12 cellular contexts compared by ENCODE assay signal in genomic region chr3:127064391-127065137, GRCh38.
DNase-seq lines count a peak whose midpoint lies in the region; ATAC-seq and TF ChIP-seq lines count a peak whose summit lies in the region.
"Had no signal": no experiment of that assay in that cellular context is flagged by ENCODE, and none has a peak within 500 bp of the region (broad histone marks: within the 10 kb centered on the region; RNA-seq: fewer than 3 reads in every experiment).

No MANE protein-coding gene starts in this region.

- no peak overlapping the region for H3K27ac ChIP-seq in foreskin keratinocyte
- H3K27ac ChIP-seq: PC-9 had no signal

- TF ChIP-seq CTCF in foreskin keratinocyte (conservative IDR thresholded peaks at IDR 0.05): no peak

- H3K4me3 Mint-ChIP-seq in activated T-helper 17 cell treated with anti-CD3 and anti-CD28 coated beads, Interleukin-2, amount 50 U/mL, for 72 hours: no peak overlapping the region
- H3K4me3 Mint-ChIP-seq: stimulated activated memory B cell treated with anti-CD40 and anti-IgM and Interleukin-4, amounts not matched to agents 10 μg/mL and 1 μg/mL and 100 μg/mL, for 72 hours had no signal

- H3K9me3 Mint-ChIP-seq in activated T-helper 17 cell treated with anti-CD3 and anti-CD28 coated beads, Interleukin-2, amount 50 U/mL, for 72 hours: no peaks in the 10 kb centered on the region
- H3K9me3 Mint-ChIP-seq: stimulated activated memory B cell treated with anti-CD40 and anti-IgM and Interleukin-4, amounts not matched to agents 10 μg/mL and 1 μg/mL and 100 μg/mL, for 72 hours had no signal

- no peaks in the 10 kb centered on the region for H3K4me1 ChIP-seq in foreskin keratinocyte

- ATAC-seq in activated T-helper 17 cell treated with anti-CD3 and anti-CD28 coated beads, Interleukin-2, amount 50 U/mL, for 72 hours (replicated peaks): peak; percentile 62
- ATAC-seq in foreskin keratinocyte (peak; percentile 62), GM18498 (IDR thresholded peaks at IDR 0.05; ENCODE audit: unreplicated experiment) (no peak), GM18511 (IDR thresholded peaks at IDR 0.05; ENCODE audit: unreplicated experiment) (no peak)
- ATAC-seq: stimulated activated memory B cell treated with anti-CD40 and anti-IgM and Interleukin-4, amounts not matched to agents 10 μg/mL and 1 μg/mL and 100 μg/mL, for 72 hours had no signal

- H3K4me1 Mint-ChIP-seq in activated T-helper 17 cell treated with anti-CD3 and anti-CD28 coated beads, Interleukin-2, amount 50 U/mL, for 72 hours: no peaks in the 10 kb centered on the region
- H3K4me1 Mint-ChIP-seq: stimulated activated memory B cell treated with anti-CD40 and anti-IgM and Interleukin-4, amounts not matched to agents 10 μg/mL and 1 μg/mL and 100 μg/mL, for 72 hours had no signal

- peak; percentile 55 for DNase-seq in activated effector memory CD4-positive, alpha-beta T cell treated with anti-CD3 and anti-CD28 coated beads, Interleukin-2, amount 50 U/mL, for 16 hours
- no peak for DNase-seq in activated effector memory CD4-positive, alpha-beta T cell treated with Interleukin-2 at 50 U/mL for 16 hours
- peak; percentile 19 to 47 for DNase-seq in foreskin keratinocyte
- DNase-seq in stromal cell of bone marrow (ENCODE audit: low read depth): peak; percentile 55
- no peak for DNase-seq in HuH-7 (ENCODE audit: low spot score)
- DNase-seq: kidney glomerular epithelial cell, NCI-H2171 had no signal

- no peaks in the 10 kb centered on the region for H3K36me3 Mint-ChIP-seq in activated T-helper 17 cell treated with anti-CD3 and anti-CD28 coated beads, Interleukin-2, amount 50 U/mL, for 72 hours (ENCODE audit: low read depth)
- H3K36me3 Mint-ChIP-seq: stimulated activated memory B cell treated with anti-CD40 and anti-IgM and Interleukin-4, amounts not matched to agents 10 μg/mL and 1 μg/mL and 100 μg/mL, for 72 hours had no signal

- H3K27ac Mint-ChIP-seq in activated T-helper 17 cell treated with anti-CD3 and anti-CD28 coated beads, Interleukin-2, amount 50 U/mL, for 72 hours: no peak overlapping the region
- H3K27ac Mint-ChIP-seq: stimulated activated memory B cell treated with anti-CD40 and anti-IgM and Interleukin-4, amounts not matched to agents 10 μg/mL and 1 μg/mL and 100 μg/mL, for 72 hours had no signal

- H3K27me3 ChIP-seq in foreskin keratinocyte: no peaks in the 10 kb centered on the region

- H3K27me3 Mint-ChIP-seq in activated T-helper 17 cell treated with anti-CD3 and anti-CD28 coated beads, Interleukin-2, amount 50 U/mL, for 72 hours: peaks cover 22% of the 10 kb centered on the region

Comparison
In these comparisons a context has a peak if more than half of its experiments do, and no peak if none do; other contexts are left out.
1. DNase-seq: peak in activated effector memory CD4-positive, alpha-beta T cell treated with anti-CD3 and anti-CD28 coated beads, Interleukin-2, amount 50 U/mL, for 16 hours (single experiment), foreskin keratinocyte (2 of 2) and stromal cell of bone marrow (single experiment); none in activated effector memory CD4-positive, alpha-beta T cell treated with Interleukin-2 at 50 U/mL for 16 hours (single experiment) and HuH-7 (single experiment).
2. ATAC-seq: peak in activated T-helper 17 cell treated with anti-CD3 and anti-CD28 coated beads, Interleukin-2, amount 50 U/mL, for 72 hours (single experiment) and foreskin keratinocyte (single experiment); none in GM18498 (single experiment) and GM18511 (single experiment).